In genomic region chr11:16240687-16241086, GRCh38 we compare ENCODE assay signal across 30 cellular contexts.
"Had no signal": no experiment of that assay in that cellular context is flagged by ENCODE, and none has a peak within 500 bp of the region (broad histone marks: within the 10 kb centered on the region; RNA-seq: fewer than 3 reads in every experiment).

No MANE protein-coding gene starts in this region.

- H3K4me3 ChIP-seq: pancreas, prostate gland, skin epidermis, smooth muscle cell, spleen, suprapubic skin, testis, tibial artery, transverse colon, upper lobe of right lung, uterus had no signal

- H3K4me2 ChIP-seq: smooth muscle cell had no signal

- H3K27ac Mint-ChIP-seq: naive thymus-derived CD4-positive, alpha-beta T cell; natural killer cell treated with Interleukin-12 subunit alpha and Interleukin-12 subunit beta and Interleukin-15 and Interleukin-18, amount 100 ng/mL, for 72 hours; nephron progenitor cell; stimulated activated memory B cell treated with anti-CD40 and anti-IgM and Interleukin-4, amounts not matched to agents 10 μg/mL and 1 μg/mL and 100 μg/mL, for 72 hours; stimulated activated naive CD8-positive, alpha-beta T cell treated with anti-CD3 and anti-CD28 coated beads, Interleukin-15, amount 100 ng/mL, for 72 hours; type B pancreatic cell had no signal

- FAIRE-seq: pancreas had no signal

- ATAC-seq: naive thymus-derived CD4-positive, alpha-beta T cell; natural killer cell treated with Interleukin-12 subunit alpha and Interleukin-12 subunit beta and Interleukin-15 and Interleukin-18, amount 100 ng/mL, for 72 hours; pancreas; right cardiac atrium; sciatic nerve; stimulated activated memory B cell treated with anti-CD40 and anti-IgM and Interleukin-4, amounts not matched to agents 10 μg/mL and 1 μg/mL and 100 μg/mL, for 72 hours; stimulated activated naive CD8-positive, alpha-beta T cell treated with anti-CD3 and anti-CD28 coated beads, Interleukin-15, amount 100 ng/mL, for 72 hours; stimulated activated naive CD8-positive, alpha-beta T cell treated with anti-CD3 and anti-CD28 coated beads, Interleukin-15, Interleukin-2, amounts not matched to agents 100 U/mL and 50 U/mL, for 24 hours; upper lobe of right lung had no signal

- H3K4me1 ChIP-seq: prostate gland, spleen, suprapubic skin, testis, transverse colon, upper lobe of right lung, uterus had no signal

- H3K9me3 Mint-ChIP-seq: neural crest cell, type B pancreatic cell had no signal

- H3K27me3 Mint-ChIP-seq: naive thymus-derived CD4-positive, alpha-beta T cell; natural killer cell treated with Interleukin-12 subunit alpha and Interleukin-12 subunit beta and Interleukin-15 and Interleukin-18, amount 100 ng/mL, for 72 hours; stimulated activated memory B cell treated with anti-CD40 and anti-IgM and Interleukin-4, amounts not matched to agents 10 μg/mL and 1 μg/mL and 100 μg/mL, for 72 hours; stimulated activated naive CD8-positive, alpha-beta T cell treated with anti-CD3 and anti-CD28 coated beads, Interleukin-15, amount 100 ng/mL, for 72 hours; type B pancreatic cell had no signal

- H3K4me3 Mint-ChIP-seq: naive thymus-derived CD4-positive, alpha-beta T cell; natural killer cell treated with Interleukin-12 subunit alpha and Interleukin-12 subunit beta and Interleukin-15 and Interleukin-18, amount 100 ng/mL, for 72 hours; nephron progenitor cell; neural crest cell; stimulated activated memory B cell treated with anti-CD40 and anti-IgM and Interleukin-4, amounts not matched to agents 10 μg/mL and 1 μg/mL and 100 μg/mL, for 72 hours; stimulated activated naive CD8-positive, alpha-beta T cell treated with anti-CD3 and anti-CD28 coated beads, Interleukin-15, amount 100 ng/mL, for 72 hours; type B pancreatic cell had no signal

- H3K4me1 Mint-ChIP-seq: naive thymus-derived CD4-positive, alpha-beta T cell; stimulated activated memory B cell treated with anti-CD40 and anti-IgM and Interleukin-4, amounts not matched to agents 10 μg/mL and 1 μg/mL and 100 μg/mL, for 72 hours; stimulated activated naive CD8-positive, alpha-beta T cell treated with anti-CD3 and anti-CD28 coated beads, Interleukin-15, amount 100 ng/mL, for 72 hours had no signal

- H3K27me3 ChIP-seq: neutrophil, pancreas, spleen, suprapubic skin, testis, tibial artery, transverse colon, upper lobe of right lung, uterus had no signal

- DNase-seq: naive thymus-derived CD4-positive, alpha-beta T cell; nephron progenitor cell; nucleus accumbens; pancreas; right cardiac atrium; spleen; stimulated activated CD4-positive, alpha-beta T cell treated with anti-CD3 and anti-CD28 coated beads, Interleukin-12 subunit alpha, Interleukin-12 subunit beta, amount 100 ng/mL, for 4 hours; stimulated activated CD4-positive, alpha-beta T cell treated with anti-CD3 and anti-CD28 coated beads, Interleukin-1b, Interleukin-23, amount 100 ng/mL, for 48 hours; stimulated activated CD4-positive, alpha-beta T cell treated with anti-CD3 and anti-CD28 coated beads, Interleukin-4, amount 100 ng/mL, for 1 hour; stimulated activated CD4-positive, alpha-beta T cell treated with anti-CD3 and anti-CD28 coated beads, Interleukin-4, amount 100 ng/mL, for 4 hours; stimulated activated CD8-positive, alpha-beta memory T cell treated with anti-CD3 and anti-CD28 coated beads, Interleukin-4, amount 100 ng/mL, for 48 hours; stimulated activated naive CD4-positive, alpha-beta T cell; stimulated activated naive CD8-positive, alpha-beta T cell treated with anti-CD3 and anti-CD28 coated beads, Interleukin-15, amount 100 ng/mL, for 72 hours; stimulated activated naive CD8-positive, alpha-beta T cell treated with anti-CD3 and anti-CD28 coated beads, Interleukin-15, Interleukin-2, amounts not matched to agents 100 U/mL and 50 U/mL, for 24 hours; substantia nigra; testis; tibial artery; transverse colon; upper lobe of right lung; uterus had no signal

- H3K36me3 Mint-ChIP-seq: naive thymus-derived CD4-positive, alpha-beta T cell; natural killer cell treated with Interleukin-12 subunit alpha and Interleukin-12 subunit beta and Interleukin-15 and Interleukin-18, amount 100 ng/mL, for 72 hours; stimulated activated memory B cell treated with anti-CD40 and anti-IgM and Interleukin-4, amounts not matched to agents 10 μg/mL and 1 μg/mL and 100 μg/mL, for 72 hours; type B pancreatic cell had no signal

- H3K36me3 ChIP-seq: neutrophil, pancreas, prostate gland, spleen, suprapubic skin, transverse colon, upper lobe of right lung, uterus had no signal

- H3K27ac ChIP-seq: neutrophil, pancreas, prostate gland, skin epidermis, spleen, suprapubic skin, testis, transverse colon, upper lobe of right lung had no signal

- H3K9me3 ChIP-seq: neutrophil, pancreas, prostate gland, suprapubic skin, testis, tibial artery, transverse colon, upper lobe of right lung, uterus had no signal
